11 cellular contexts compared by ENCODE assay signal in the genomic region with DNA sequence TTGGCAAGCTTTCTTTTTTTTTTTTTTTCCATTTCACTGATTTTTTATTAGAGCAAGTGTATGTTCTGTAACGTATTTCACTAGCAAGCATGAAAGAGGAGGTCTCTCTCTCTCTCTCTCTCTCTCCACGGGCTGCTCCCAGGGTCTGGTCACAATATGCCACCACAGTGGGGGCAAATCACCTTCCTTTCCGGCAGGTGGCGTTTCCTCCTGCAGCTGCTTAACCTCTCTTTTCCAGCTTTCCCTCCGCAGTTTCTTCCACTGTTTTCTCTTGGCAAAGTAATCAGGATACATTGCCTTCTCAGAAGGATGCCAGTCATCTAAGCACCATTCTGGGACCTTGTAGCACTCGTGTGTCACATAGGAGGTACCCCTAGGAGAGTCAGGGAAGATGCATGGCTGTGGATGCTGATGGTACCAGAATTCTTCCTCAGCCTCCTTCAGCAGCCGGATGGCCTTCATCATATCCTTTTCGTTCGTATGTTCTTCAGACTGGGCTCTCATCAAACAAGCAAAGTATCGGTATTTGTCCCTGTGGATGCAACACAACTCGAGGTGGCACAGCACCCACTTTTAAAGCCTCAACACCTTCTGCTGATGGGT.
A peak's percentile ranks its signal among the peaks of the same experiment; 100 is the strongest.
DNase-seq lines count a peak whose midpoint lies in the region; ATAC-seq and TF ChIP-seq lines count a peak whose summit lies in the region.
"Had no signal": no experiment of that assay in that cellular context is flagged by ENCODE, and none has a peak within 500 bp of the region (broad histone marks: within the 10 kb centered on the region; RNA-seq: fewer than 3 reads in every experiment).

No MANE protein-coding gene starts in this region.

- no peak overlapping the region for H3K27ac Mint-ChIP-seq in GM23338
- H3K27ac Mint-ChIP-seq in activated CD4-positive, alpha-beta memory T cell treated with anti-CD3 and anti-CD28 coated beads for 36 hours, result no peak overlapping the region
- H3K27ac Mint-ChIP-seq: memory B cell had no signal

- H3K4me1 Mint-ChIP-seq in GM23338, result peaks cover 7% of the 10 kb centered on the region
- no peaks in the 10 kb centered on the region for H3K4me1 Mint-ChIP-seq in activated CD4-positive, alpha-beta memory T cell treated with anti-CD3 and anti-CD28 coated beads for 36 hours (ENCODE audit: low read depth)
- H3K4me1 Mint-ChIP-seq: memory B cell had no signal

- H3K36me3 Mint-ChIP-seq in GM23338 (ENCODE audit: low read depth), result peaks cover 6% of the 10 kb centered on the region; the same call in 2 of the 3 replicates
- no peaks in the 10 kb centered on the region for H3K36me3 Mint-ChIP-seq in activated CD4-positive, alpha-beta memory T cell treated with anti-CD3 and anti-CD28 coated beads for 36 hours
- H3K36me3 Mint-ChIP-seq: memory B cell had no signal

- no peaks in the 10 kb centered on the region for H4K20me1 ChIP-seq in GM23338 (replicated peaks; ENCODE audit: insufficient read depth)

- H3K79me2 ChIP-seq in GM23338 (replicated peaks; ENCODE audit: insufficient read depth), result no peaks in the 10 kb centered on the region

- peak; percentile 96 for ATAC-seq in GM23338
- no peak for ATAC-seq in lower lobe of right lung

- in situ Hi-C loops in KBM-7 (cut with MboI; ENCODE audit: low pct_unique_long_range_greater_than_20kb, low sequenced_read_pairs), result no loop called here

- no peak overlapping the region for H3K4me3 ChIP-seq in AG10803 (ENCODE audit: low read length)
- no peak overlapping the region for H3K4me3 ChIP-seq in GM23338
- no peak overlapping the region for H3K4me3 ChIP-seq in fibroblast of the aortic adventitia (ENCODE audit: low read depth, low read length)
- no peak overlapping the region for H3K4me3 ChIP-seq in lower lobe of right lung

- H3F3A ChIP-seq in GM23338 (replicated peaks; ENCODE audit: low read depth), result no peaks in the 10 kb centered on the region

- peak overlapping the region; percentile 77; the same call in 1 of the 2 replicates for H2AFZ ChIP-seq in GM23338

- H3K4me3 Mint-ChIP-seq in GM23338, result no peak overlapping the region
- no peak overlapping the region for H3K4me3 Mint-ChIP-seq in activated CD4-positive, alpha-beta memory T cell treated with anti-CD3 and anti-CD28 coated beads for 36 hours
- H3K4me3 Mint-ChIP-seq: memory B cell had no signal

- H3K4me2 ChIP-seq in GM23338, result no peak overlapping the region

- H3K36me3 ChIP-seq in GM23338 (ENCODE audit: insufficient read depth) (peaks cover 6% of the 10 kb centered on the region; the same call in 1 of the 2 replicates), lower lobe of right lung (no peaks in the 10 kb centered on the region)

- no peaks in the 10 kb centered on the region for H3K27me3 ChIP-seq in GM23338 (ENCODE audit: insufficient read depth)
- H3K27me3 ChIP-seq in lower lobe of right lung (ENCODE audit: low read depth), result peaks cover 6% of the 10 kb centered on the region

- DNase-seq in AG10803 (ENCODE audit: low read depth), result no peak
- peak; percentile 76 for DNase-seq in GM23338 (ENCODE audit: low spot score)
- peak; percentile 41 for DNase-seq in RKO (ENCODE audit: low spot score)
- DNase-seq in fibroblast of the aortic adventitia (ENCODE audit: low read depth), result no peak
- DNase-seq in KBM-7, result no peak
- DNase-seq in activated naive CD4-positive, alpha-beta T cell (lab: John Stamatoyannopoulos, UW), result no peak
- no peak for DNase-seq in lower lobe of right lung
- no peak for DNase-seq in activated CD4-positive, alpha-beta memory T cell treated with anti-CD3 and anti-CD28 coated beads for 36 hours
- DNase-seq: central memory CD4-positive, alpha-beta T cell; KG1 had no signal

- TF ChIP-seq CTCF in AG10803 (conservative IDR thresholded peaks at IDR 0.05; ENCODE audit: low read length) (peak; percentile 45), GM23338 (conservative IDR thresholded peaks at IDR 0.05; ENCODE audit: low read depth in 2 of 2) (peak; percentile 65 to 80), fibroblast of the aortic adventitia (IDR thresholded peaks at IDR 0.05; ENCODE audit: insufficient read depth, low read length) (peak; percentile 12), lower lobe of right lung (IDR thresholded peaks at IDR 0.05) (no peak)

- H3K9me3 Mint-ChIP-seq in GM23338, result peaks cover 16% of the 10 kb centered on the region; the same call in 2 of the 3 replicates
- no peaks in the 10 kb centered on the region for H3K9me3 Mint-ChIP-seq in activated CD4-positive, alpha-beta memory T cell treated with anti-CD3 and anti-CD28 coated beads for 36 hours

- peaks cover 3% of the 10 kb centered on the region; the same call in 1 of the 2 replicates for H3K4me1 ChIP-seq in GM23338 (ENCODE audit: insufficient read depth)
- H3K4me1 ChIP-seq in lower lobe of right lung, result no peaks in the 10 kb centered on the region

- CTCF ChIA-PET in activated CD4-positive, alpha-beta memory T cell treated with anti-CD3 and anti-CD28 coated beads for 36 hours (lab: Charles Lee), result interaction anchor here (0.7 kb wide), 1 partner anchor 1591 kb away, joined by 3 read pairs; no protein-coding TSS in a partner anchor

- no peaks in the 10 kb centered on the region; the same call in 1 of the 2 replicates for H3K9me2 ChIP-seq in GM23338 (ENCODE audit: insufficient read depth)

- intact Hi-C loops in lower lobe of right lung (cut with DNase I), result no loop called here
- intact Hi-C loops in activated CD4-positive, alpha-beta memory T cell treated with anti-CD3 and anti-CD28 coated beads for 36 hours (cut with micrococcal nuclease), result no loop called here

- H3K9me3 ChIP-seq in lower lobe of right lung, result no peaks in the 10 kb centered on the region

- H3K27me3 Mint-ChIP-seq in GM23338 (ENCODE audit: insufficient read depth, low read depth, poor library complexity), result no peaks in the 10 kb centered on the region
- peaks cover 8% of the 10 kb centered on the region for H3K27me3 Mint-ChIP-seq in activated CD4-positive, alpha-beta memory T cell treated with anti-CD3 and anti-CD28 coated beads for 36 hours

- POLR2A ChIA-PET in activated CD4-positive, alpha-beta memory T cell treated with anti-CD3 and anti-CD28 coated beads for 36 hours (lab: Charles Lee), result no interaction called here

- no peak overlapping the region for H3K27ac ChIP-seq in GM23338 (ENCODE audit: low read depth)
- H3K27ac ChIP-seq in lower lobe of right lung, result no peak overlapping the region

TF ChIP-seq in GM23338, 12 proteins besides CTCF, POLR2A, EP300 and RAD21:
- TF ChIP-seq CREB1 (CRISPR knock-in tag; IDR thresholded peaks at IDR 0.05; ENCODE audit: low read depth) (no peak), ZNF114 (CRISPR knock-in tag; IDR thresholded peaks at IDR 0.05) (no peak), ETS1 (IDR thresholded peaks at IDR 0.05) (no peak), REST (IDR thresholded peaks at IDR 0.05; ENCODE audit: unreplicated experiment) (no peak), NANOG (IDR thresholded peaks at IDR 0.05; ENCODE audit: borderline replicate concordance) (no peak), JUNB (IDR thresholded peaks at IDR 0.05; ENCODE audit: unreplicated experiment) (no peak), POLR2AphosphoS5 (IDR thresholded peaks at IDR 0.05; ENCODE audit: low read depth) (no peak)

Comparison
In these comparisons a context has a peak if more than half of its experiments do, and no peak if none do; other contexts are left out.
1. DNase-seq: peak in GM23338 (single experiment) and RKO (single experiment); none in AG10803 (single experiment), fibroblast of the aortic adventitia (single experiment), KBM-7 (single experiment), activated naive CD4-positive, alpha-beta T cell (0 of 4), lower lobe of right lung (single experiment) and activated CD4-positive, alpha-beta memory T cell treated with anti-CD3 and anti-CD28 coated beads for 36 hours (single experiment).